Comparison of ENCODE assay signal across 1 cellular context in the genomic region with DNA sequence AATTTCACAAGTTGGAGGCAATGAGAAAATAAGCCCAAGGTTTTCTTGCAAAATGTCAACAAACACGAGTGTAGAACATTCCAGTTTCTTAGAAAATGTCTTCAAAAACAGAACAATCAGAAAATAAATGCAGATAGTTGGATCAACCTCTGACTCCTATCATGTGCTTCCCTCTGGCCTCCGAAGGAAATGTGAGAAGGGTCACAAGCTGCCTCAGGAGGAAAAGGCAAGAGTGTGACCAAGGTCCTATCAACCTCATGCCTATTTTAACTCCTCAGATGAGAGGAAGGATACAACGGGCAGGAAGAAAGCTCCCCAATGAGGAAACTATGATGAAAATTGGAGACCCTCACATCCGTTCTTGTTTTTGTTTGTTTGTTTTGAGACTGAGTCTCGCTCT.
TF ChIP-seq lines count a peak whose summit lies in the region.

No MANE protein-coding gene starts in this region.

TF ChIP-seq in GM23338, 12 proteins besides CTCF, POLR2A, EP300 and RAD21 (continued from another document):
- TF ChIP-seq, protein P1, sequence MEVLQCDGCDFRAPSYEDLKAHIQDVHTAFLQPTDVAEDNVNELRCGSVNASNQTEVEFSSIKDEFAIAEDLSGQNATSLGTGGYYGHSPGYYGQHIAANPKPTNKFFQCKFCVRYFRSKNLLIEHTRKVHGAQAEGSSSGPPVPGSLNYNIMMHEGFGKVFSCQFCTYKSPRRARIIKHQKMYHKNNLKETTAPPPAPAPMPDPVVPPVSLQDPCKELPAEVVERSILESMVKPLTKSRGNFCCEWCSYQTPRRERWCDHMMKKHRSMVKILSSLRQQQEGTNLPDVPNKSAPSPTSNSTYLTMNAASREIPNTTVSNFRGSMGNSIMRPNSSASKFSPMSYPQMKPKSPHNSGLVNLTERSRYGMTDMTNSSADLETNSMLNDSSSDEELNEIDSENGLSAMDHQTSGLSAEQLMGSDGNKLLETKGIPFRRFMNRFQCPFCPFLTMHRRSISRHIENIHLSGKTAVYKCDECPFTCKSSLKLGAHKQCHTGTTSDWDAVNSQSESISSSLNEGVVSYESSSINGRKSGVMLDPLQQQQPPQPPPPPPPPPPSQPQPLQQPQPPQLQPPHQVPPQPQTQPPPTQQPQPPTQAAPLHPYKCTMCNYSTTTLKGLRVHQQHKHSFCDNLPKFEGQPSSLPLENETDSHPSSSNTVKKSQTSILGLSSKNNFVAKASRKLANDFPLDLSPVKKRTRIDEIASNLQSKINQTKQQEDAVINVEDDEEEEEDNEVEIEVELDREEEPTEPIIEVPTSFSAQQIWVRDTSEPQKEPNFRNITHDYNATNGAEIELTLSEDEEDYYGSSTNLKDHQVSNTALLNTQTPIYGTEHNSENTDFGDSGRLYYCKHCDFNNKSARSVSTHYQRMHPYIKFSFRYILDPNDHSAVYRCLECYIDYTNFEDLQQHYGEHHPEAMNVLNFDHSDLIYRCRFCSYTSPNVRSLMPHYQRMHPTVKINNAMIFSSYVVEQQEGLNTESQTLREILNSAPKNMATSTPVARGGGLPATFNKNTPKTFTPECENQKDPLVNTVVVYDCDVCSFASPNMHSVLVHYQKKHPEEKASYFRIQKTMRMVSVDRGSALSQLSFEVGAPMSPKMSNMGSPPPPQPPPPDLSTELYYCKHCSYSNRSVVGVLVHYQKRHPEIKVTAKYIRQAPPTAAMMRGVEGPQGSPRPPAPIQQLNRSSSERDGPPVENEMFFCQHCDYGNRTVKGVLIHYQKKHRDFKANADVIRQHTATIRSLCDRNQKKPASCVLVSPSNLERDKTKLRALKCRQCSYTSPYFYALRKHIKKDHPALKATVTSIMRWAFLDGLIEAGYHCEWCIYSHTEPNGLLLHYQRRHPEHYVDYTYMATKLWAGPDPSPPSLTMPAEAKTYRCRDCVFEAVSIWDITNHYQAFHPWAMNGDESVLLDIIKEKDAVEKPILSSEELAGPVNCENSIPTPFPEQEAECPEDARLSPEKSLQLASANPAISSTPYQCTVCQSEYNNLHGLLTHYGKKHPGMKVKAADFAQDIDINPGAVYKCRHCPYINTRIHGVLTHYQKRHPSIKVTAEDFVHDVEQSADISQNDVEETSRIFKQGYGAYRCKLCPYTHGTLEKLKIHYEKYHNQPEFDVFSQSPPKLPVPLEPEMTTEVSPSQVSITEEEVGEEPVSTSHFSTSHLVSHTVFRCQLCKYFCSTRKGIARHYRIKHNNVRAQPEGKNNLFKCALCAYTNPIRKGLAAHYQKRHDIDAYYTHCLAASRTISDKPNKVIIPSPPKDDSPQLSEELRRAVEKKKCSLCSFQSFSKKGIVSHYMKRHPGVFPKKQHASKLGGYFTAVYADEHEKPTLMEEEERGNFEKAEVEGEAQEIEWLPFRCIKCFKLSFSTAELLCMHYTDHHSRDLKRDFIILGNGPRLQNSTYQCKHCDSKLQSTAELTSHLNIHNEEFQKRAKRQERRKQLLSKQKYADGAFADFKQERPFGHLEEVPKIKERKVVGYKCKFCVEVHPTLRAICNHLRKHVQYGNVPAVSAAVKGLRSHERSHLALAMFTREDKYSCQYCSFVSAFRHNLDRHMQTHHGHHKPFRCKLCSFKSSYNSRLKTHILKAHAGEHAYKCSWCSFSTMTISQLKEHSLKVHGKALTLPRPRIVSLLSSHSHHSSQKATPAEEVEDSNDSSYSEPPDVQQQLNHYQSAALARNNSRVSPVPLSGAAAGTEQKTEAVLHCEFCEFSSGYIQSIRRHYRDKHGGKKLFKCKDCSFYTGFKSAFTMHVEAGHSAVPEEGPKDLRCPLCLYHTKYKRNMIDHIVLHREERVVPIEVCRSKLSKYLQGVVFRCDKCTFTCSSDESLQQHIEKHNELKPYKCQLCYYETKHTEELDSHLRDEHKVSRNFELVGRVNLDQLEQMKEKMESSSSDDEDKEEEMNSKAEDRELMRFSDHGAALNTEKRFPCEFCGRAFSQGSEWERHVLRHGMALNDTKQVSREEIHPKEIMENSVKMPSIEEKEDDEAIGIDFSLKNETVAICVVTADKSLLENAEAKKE (CRISPR knock-in tag; IDR thresholded peaks at IDR 0.05) = no peak
- no peak for TF ChIP-seq ZNF114 (CRISPR knock-in tag; IDR thresholded peaks at IDR 0.05)
- no peak for TF ChIP-seq EZH2 (IDR thresholded peaks at IDR 0.05; ENCODE audit: low read depth, unreplicated experiment)
- TF ChIP-seq, protein P2, sequence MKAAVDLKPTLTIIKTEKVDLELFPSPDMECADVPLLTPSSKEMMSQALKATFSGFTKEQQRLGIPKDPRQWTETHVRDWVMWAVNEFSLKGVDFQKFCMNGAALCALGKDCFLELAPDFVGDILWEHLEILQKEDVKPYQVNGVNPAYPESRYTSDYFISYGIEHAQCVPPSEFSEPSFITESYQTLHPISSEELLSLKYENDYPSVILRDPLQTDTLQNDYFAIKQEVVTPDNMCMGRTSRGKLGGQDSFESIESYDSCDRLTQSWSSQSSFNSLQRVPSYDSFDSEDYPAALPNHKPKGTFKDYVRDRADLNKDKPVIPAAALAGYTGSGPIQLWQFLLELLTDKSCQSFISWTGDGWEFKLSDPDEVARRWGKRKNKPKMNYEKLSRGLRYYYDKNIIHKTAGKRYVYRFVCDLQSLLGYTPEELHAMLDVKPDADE (IDR thresholded peaks at IDR 0.05) = no peak
TF ChIP-seq in GM23338: peak in this region for 0.
